In the genomic region with DNA sequence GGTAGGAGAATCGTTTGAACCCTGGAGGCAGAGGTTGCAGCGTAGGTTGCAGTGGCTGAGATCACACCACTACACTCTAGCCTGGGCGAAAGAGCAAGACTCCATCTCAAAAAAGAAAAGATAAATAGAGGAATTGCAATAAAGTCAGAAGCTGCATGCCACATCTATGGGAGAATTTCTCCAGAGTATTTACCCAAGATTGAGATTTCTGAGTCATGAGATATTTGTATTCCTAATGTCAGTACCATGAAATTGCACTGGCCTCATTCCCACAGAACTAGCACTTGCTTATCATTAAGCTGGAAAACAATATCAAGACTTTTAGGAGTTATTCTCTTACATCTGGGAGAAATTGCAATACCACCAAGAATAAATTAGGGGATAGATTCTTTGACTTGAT, we compare ENCODE assay signal across 24 cellular contexts. TPM values are rescaled to one million over a fixed set of nuclear protein-coding genes. Genes with fewer than 3 reads are reported as not detected.
"Had no signal": no experiment of that assay in that cellular context is flagged by ENCODE, and none has a peak within 500 bp of the region (broad histone marks: within the 10 kb centered on the region; RNA-seq: fewer than 3 reads in every experiment).

No MANE protein-coding gene starts in this region.

- H3K27ac Mint-ChIP-seq: activated CD4-positive, alpha-beta T cell treated with anti-CD3 and anti-CD28 coated beads, Interleukin-2, amount 10 ng/mL, durations not matched to agents 7 days and 5 days; activated naive CD8-positive, alpha-beta T cell treated with anti-CD3 and anti-CD28 coated beads, Interleukin-2, amount 10 ng/mL, durations not matched to agents 7 days and 5 days; activated T-helper 1 cell treated with anti-CD3 and anti-CD28 coated beads, Interleukin-12 subunit alpha, Interleukin-12 subunit beta, Interleukin-2, Interleukin-4 antibody, amounts not matched to agents 30 ng/mL and 10 ng/mL and 1 ng/mL, durations not matched to agents 14 hours and 24 hours and 36 hours; nephron; progenitor cell of endocrine pancreas; stimulated activated naive B cell treated with anti-CD40 and anti-IgM and Interleukin-4, amounts not matched to agents 10 μg/mL and 1 μg/mL and 100 μg/mL, for 72 hours had no signal

- H3K4me1 Mint-ChIP-seq: activated CD4-positive, alpha-beta T cell treated with anti-CD3 and anti-CD28 coated beads, Interleukin-2, amount 10 ng/mL, durations not matched to agents 7 days and 5 days; activated naive CD8-positive, alpha-beta T cell treated with anti-CD3 and anti-CD28 coated beads, Interleukin-2, amount 10 ng/mL, durations not matched to agents 7 days and 5 days; nephron; stimulated activated naive B cell treated with anti-CD40 and anti-IgM and Interleukin-4, amounts not matched to agents 10 μg/mL and 1 μg/mL and 100 μg/mL, for 72 hours had no signal

- H3K4me3 ChIP-seq: ascending aorta, right atrium auricular region, skin epidermis, tibial artery, uterus had no signal

- H3K9me3 ChIP-seq: ascending aorta, right atrium auricular region, tibial artery, uterus had no signal

- H3K27me3 ChIP-seq: ascending aorta, right atrium auricular region, tibial artery, uterus had no signal

- H3K27ac ChIP-seq: ascending aorta, right atrium auricular region, skin epidermis, tibial artery, uterus had no signal

- H3K36me3 ChIP-seq: ascending aorta, right atrium auricular region, tibial artery, uterus had no signal

- H3K36me3 Mint-ChIP-seq: activated naive CD8-positive, alpha-beta T cell treated with anti-CD3 and anti-CD28 coated beads, Interleukin-2, amount 10 ng/mL, durations not matched to agents 7 days and 5 days; stimulated activated naive B cell treated with anti-CD40 and anti-IgM and Interleukin-4, amounts not matched to agents 10 μg/mL and 1 μg/mL and 100 μg/mL, for 72 hours had no signal

- H3K4me3 Mint-ChIP-seq: activated CD4-positive, alpha-beta T cell treated with anti-CD3 and anti-CD28 coated beads, Interleukin-2, amount 10 ng/mL, durations not matched to agents 7 days and 5 days; activated naive CD8-positive, alpha-beta T cell treated with anti-CD3 and anti-CD28 coated beads, Interleukin-2, amount 10 ng/mL, durations not matched to agents 7 days and 5 days; activated T-helper 1 cell treated with anti-CD3 and anti-CD28 coated beads, Interleukin-12 subunit alpha, Interleukin-12 subunit beta, Interleukin-2, Interleukin-4 antibody, amounts not matched to agents 30 ng/mL and 10 ng/mL and 1 ng/mL, durations not matched to agents 14 hours and 24 hours and 36 hours; nephron; stimulated activated naive B cell treated with anti-CD40 and anti-IgM and Interleukin-4, amounts not matched to agents 10 μg/mL and 1 μg/mL and 100 μg/mL, for 72 hours had no signal

- H3K4me1 ChIP-seq: ascending aorta, right atrium auricular region, tibial artery, uterus had no signal

- DNase-seq: activated CD4-positive, alpha-beta T cell treated with anti-CD3 and anti-CD28 coated beads, Interleukin-2, amount 10 ng/mL, durations not matched to agents 7 days and 5 days; activated CD8-positive, alpha-beta memory T cell treated with anti-CD3 and anti-CD28 coated beads for 24 hours; activated naive CD4-positive, alpha-beta T cell; activated naive CD8-positive, alpha-beta T cell treated with anti-CD3 and anti-CD28 coated beads, Interleukin-2, amount 10 ng/mL, durations not matched to agents 7 days and 5 days; central memory CD4-positive, alpha-beta T cell; cortex of kidney; effector CD8-positive, alpha-beta T cell; mesendoderm; nucleus accumbens; stimulated activated CD4-positive, alpha-beta T cell treated with anti-CD3 and anti-CD28 coated beads, Interleukin-15, amount 100 ng/mL, for 24 hours; stimulated activated CD4-positive, alpha-beta T cell treated with anti-CD3 and anti-CD28 coated beads, Interleukin-4, amount 100 ng/mL, for 1 hour; stimulated activated naive B cell treated with anti-CD40 and anti-IgM and Interleukin-4, amounts not matched to agents 10 μg/mL and 1 μg/mL and 100 μg/mL, for 72 hours; T-helper 9 cell; tibial artery; uterus had no signal

- H3K27me3 Mint-ChIP-seq: activated naive CD8-positive, alpha-beta T cell treated with anti-CD3 and anti-CD28 coated beads, Interleukin-2, amount 10 ng/mL, durations not matched to agents 7 days and 5 days; progenitor cell of endocrine pancreas had no signal

- ATAC-seq: stimulated activated naive B cell treated with anti-CD40 and anti-IgM and Interleukin-4, amounts not matched to agents 10 μg/mL and 1 μg/mL and 100 μg/mL, for 72 hours had no signal

RNA-seq across cellular contexts. Expression of gene ASIC5, which starts 37.4 kb away (rescaled TPM):
- total RNA-seq: activated CD4-positive, alpha-beta T cell treated with anti-CD3 and anti-CD28 coated beads, Interleukin-2, amount 10 ng/mL, durations not matched to agents 7 days and 5 days; activated naive CD8-positive, alpha-beta T cell treated with anti-CD3 and anti-CD28 coated beads, Interleukin-2, amount 10 ng/mL, durations not matched to agents 7 days and 5 days; activated T-helper 1 cell treated with anti-CD3 and anti-CD28 coated beads, Interleukin-12 subunit alpha, Interleukin-12 subunit beta, Interleukin-2, Interleukin-4 antibody, amounts not matched to agents 30 ng/mL and 10 ng/mL and 1 ng/mL, durations not matched to agents 14 hours and 24 hours and 36 hours; ascending aorta; endothelial cell of umbilical vein; lower leg skin; progenitor cell of endocrine pancreas; right atrium auricular region; subcutaneous adipose tissue; uterus had no signal
- polyA plus RNA-seq: endothelial cell of umbilical vein had no signal
